17 cellular contexts compared by ENCODE assay signal in the genomic region with DNA sequence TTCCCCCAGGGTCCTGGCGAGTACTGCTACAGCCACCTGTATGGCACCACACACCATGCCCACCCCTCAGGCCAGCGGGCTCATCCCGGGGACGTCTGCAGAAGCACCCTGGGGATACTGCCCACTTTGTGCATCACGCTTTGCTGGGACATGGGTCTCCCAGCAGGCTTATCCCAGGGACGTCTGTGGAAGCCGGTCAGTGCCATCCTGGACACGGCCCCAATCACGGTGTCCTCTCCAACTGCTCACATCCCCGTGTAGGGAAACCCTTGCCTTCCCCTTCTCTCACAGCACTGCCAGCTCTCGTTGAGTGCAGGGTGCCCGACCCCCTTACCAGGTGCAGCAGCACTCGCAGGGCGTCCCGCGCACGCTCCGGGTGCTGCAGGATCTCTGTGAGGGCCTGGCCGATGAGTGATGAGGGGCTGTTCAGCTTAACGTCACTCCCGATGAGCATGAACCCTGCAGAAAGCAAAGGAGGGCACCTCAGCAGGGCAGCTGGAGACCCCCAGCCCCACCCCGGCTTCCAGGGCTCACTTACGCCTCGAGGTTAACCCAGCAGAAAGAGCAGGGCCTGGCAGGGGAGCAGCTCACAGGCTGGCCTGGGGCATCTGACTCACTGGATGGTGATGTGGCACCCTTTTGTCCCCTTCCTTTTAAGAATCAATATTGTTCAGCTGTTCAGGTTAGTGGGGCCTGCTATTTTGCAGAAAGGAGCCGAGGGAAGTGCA.
DNase-seq lines count a peak whose midpoint lies in the region; ATAC-seq, FAIRE-seq and TF ChIP-seq lines count a peak whose summit lies in the region.
"Had no signal": no experiment of that assay in that cellular context is flagged by ENCODE, and none has a peak within 500 bp of the region (broad histone marks: within the 10 kb centered on the region; RNA-seq: fewer than 3 reads in every experiment).

No MANE protein-coding gene starts in this region.

- DNase-seq in Right ventricle myocardium inferior (ENCODE audit: missing footprints), result peak; percentile 54
- no peak for DNase-seq in left ventricle myocardium inferior
- DNase-seq in kidney, result peak; percentile 63
- no peak for DNase-seq in neural crest cell (ENCODE audit: low read depth, low spot score)
- peak; percentile 54 for DNase-seq in upper lobe of right lung
- no peak for DNase-seq in foreskin keratinocyte
- no peak for DNase-seq in H4 (ENCODE audit: low spot score)
- DNase-seq in SW480 (ENCODE audit: low spot score), result no peak
- DNase-seq: DMS53, HCEC 1CT, NCI-H146, NCI-H526 treated with DMSO at 0.1 percent for 48 hours, OCI-M1 had no signal

- H3K4me3 ChIP-seq in left ventricle myocardium inferior (no peak overlapping the region), kidney (ENCODE audit: low read length in 2 of 2) (no peak overlapping the region), upper lobe of right lung (no peak overlapping the region)

- intact Hi-C loops in Right ventricle myocardium inferior (cut with DNase I) (no loop called here), left ventricle myocardium inferior (cut with micrococcal nuclease) (no loop called here), kidney (cut with DNase I) (no loop called here), upper lobe of right lung (cut with DNase I) (no loop called here)

- H3K27ac ChIP-seq in left ventricle myocardium inferior (replicated peaks), result no peak overlapping the region
- no peak overlapping the region for H3K27ac ChIP-seq in kidney (ENCODE audit: low read depth in 2 of 2, low read length in 2 of 2)
- no peak overlapping the region for H3K27ac ChIP-seq in upper lobe of right lung
- H3K27ac ChIP-seq in foreskin keratinocyte, result no peak overlapping the region
- H3K27ac ChIP-seq: C4-2B had no signal

- H3K9ac ChIP-seq in kidney (ENCODE audit: low read length in 2 of 2), result no peak overlapping the region

- H3K9me3 Mint-ChIP-seq in neural crest cell, result no peaks in the 10 kb centered on the region

- H3K4me1 ChIP-seq in left ventricle myocardium inferior, result peaks cover 15% of the 10 kb centered on the region
- no peaks in the 10 kb centered on the region for H3K4me1 ChIP-seq in kidney (ENCODE audit: control insufficient read depth in 1 of 2, insufficient read depth in 1 of 2, low read depth in 1 of 2, low read length in 2 of 2)
- no peaks in the 10 kb centered on the region for H3K4me1 ChIP-seq in upper lobe of right lung
- H3K4me1 ChIP-seq in foreskin keratinocyte, result no peaks in the 10 kb centered on the region

- H3K9me3 ChIP-seq in left ventricle myocardium inferior (replicated peaks) (no peaks in the 10 kb centered on the region), kidney (ENCODE audit: control insufficient read depth in 1 of 2, low read length in 2 of 2) (no peaks in the 10 kb centered on the region), upper lobe of right lung (no peaks in the 10 kb centered on the region)

- no peak for FAIRE-seq in kidney (lab: Jason Lieb, UNC)
- FAIRE-seq: A204.1, GM18507, GM19239 had no signal

- no peaks in the 10 kb centered on the region for H3K27me3 ChIP-seq in left ventricle myocardium inferior (ENCODE audit: low read depth)
- H3K27me3 ChIP-seq in upper lobe of right lung, result no peaks in the 10 kb centered on the region
- no peaks in the 10 kb centered on the region for H3K27me3 ChIP-seq in foreskin keratinocyte

- peaks cover 64% of the 10 kb centered on the region for H3K36me3 ChIP-seq in left ventricle myocardium inferior
- peaks cover 2 to 25% of the 10 kb centered on the region in 2 donors for H3K36me3 ChIP-seq in kidney (ENCODE audit: control insufficient read depth in 1 of 2, insufficient read depth in 2 of 2, low read length in 2 of 2)
- peaks cover 27% of the 10 kb centered on the region for H3K36me3 ChIP-seq in upper lobe of right lung

- no peaks in the 10 kb centered on the region for H3K36me3 Mint-ChIP-seq in neural crest cell (ENCODE audit: low read depth)

- peak overlapping the region; percentile 86 for H3K27ac Mint-ChIP-seq in neural crest cell (ENCODE audit: unreplicated experiment)

- no peaks in the 10 kb centered on the region for H3K4me1 Mint-ChIP-seq in neural crest cell

- ATAC-seq in Right ventricle myocardium inferior (no peak), upper lobe of right lung (no peak), foreskin keratinocyte (no peak)

- H3K4me3 Mint-ChIP-seq in neural crest cell, result no peak overlapping the region

- TF ChIP-seq CTCF in left ventricle myocardium inferior (IDR thresholded peaks at IDR 0.05; ENCODE audit: borderline replicate concordance) (no peak), kidney (IDR thresholded peaks at IDR 0.05; ENCODE audit: borderline replicate concordance, extremely low read depth, insufficient read depth) (no peak), neural crest cell (conservative IDR thresholded peaks at IDR 0.05) (no peak), upper lobe of right lung (IDR thresholded peaks at IDR 0.05) (no peak), foreskin keratinocyte (conservative IDR thresholded peaks at IDR 0.05) (no peak)

- H3K27me3 Mint-ChIP-seq in neural crest cell (ENCODE audit: low read depth), result no peaks in the 10 kb centered on the region

Comparison
In these comparisons a context has a peak if more than half of its experiments do, and no peak if none do; other contexts are left out.
1. DNase-seq: peak in Right ventricle myocardium inferior (single experiment), kidney (single experiment) and upper lobe of right lung (single experiment); none in left ventricle myocardium inferior (single experiment), neural crest cell (single experiment), foreskin keratinocyte (0 of 2), H4 (single experiment) and SW480 (single experiment).